Comparison of ENCODE assay signal across 8 cellular contexts in genomic region chr20:2751868-2752630, GRCh38. TPM values are rescaled to one million over a fixed set of nuclear protein-coding genes. Genes with fewer than 3 reads are reported as not detected.
DNase-seq lines count a peak whose midpoint lies in the region; ATAC-seq and TF ChIP-seq lines count a peak whose summit lies in the region.

No MANE protein-coding gene starts in this region.

- no peak for TF ChIP-seq POLR2A in upper lobe of left lung (IDR thresholded peaks at IDR 0.05)

- H3K4me1 ChIP-seq in mucosa of descending colon (ENCODE audit: low read depth) (peaks cover 34% of the 10 kb centered on the region), upper lobe of left lung (peaks cover 23 to 36% (median 31%) of the 10 kb centered on the region in 4 donors)

- 0 to 1% methylated on average over 19 to 23 of the region's 100 CpGs for WGBS in upper lobe of left lung, 2 donors

- peaks cover 44% of the 10 kb centered on the region for H3K4me1 Mint-ChIP-seq in central memory CD8-positive, alpha-beta T cell

- H3K9me3 Mint-ChIP-seq in central memory CD8-positive, alpha-beta T cell: no peaks in the 10 kb centered on the region

- H3K36me3 Mint-ChIP-seq in central memory CD8-positive, alpha-beta T cell (ENCODE audit: insufficient read depth): peaks cover 9% of the 10 kb centered on the region

- TF ChIP-seq CTCF in mucosa of descending colon (IDR thresholded peaks at IDR 0.05) (no peak), upper lobe of left lung (IDR thresholded peaks at IDR 0.05) (peak in 4 of 6 experiments; percentile 31 to 58 (median 50))

- no peaks in the 10 kb centered on the region for H3K36me3 ChIP-seq in mucosa of descending colon (ENCODE audit: low read depth)
- H3K36me3 ChIP-seq in upper lobe of left lung: no peaks in the 10 kb centered on the region

- H3K27me3 Mint-ChIP-seq in central memory CD8-positive, alpha-beta T cell: peaks cover 11% of the 10 kb centered on the region

- H3K9me3 ChIP-seq in mucosa of descending colon (no peaks in the 10 kb centered on the region), upper lobe of left lung (no peaks in the 10 kb centered on the region)

- peak overlapping the region; percentile 64 for H3K27ac Mint-ChIP-seq in central memory CD8-positive, alpha-beta T cell (ENCODE audit: low read depth)

- H3K4me3 ChIP-seq in mucosa of descending colon: no peak overlapping the region
- H3K4me3 ChIP-seq in upper lobe of left lung: peak overlapping the region; percentile 14 to 56 (median 49)

- DNase-seq in NCI-H2196 (lab: John Stamatoyannopoulos, UW; ENCODE audit: unreplicated experiment): peak; percentile 73
- DNase-seq in NCI-H2196 treated with DMSO at 0.1 percent for 48 hours (lab: John Stamatoyannopoulos, UW; ENCODE audit: unreplicated experiment): no peak
- peak; percentile 53 for DNase-seq in T-helper 9 cell
- peak; percentile 33 to 37 for DNase-seq in central memory CD8-positive, alpha-beta T cell (ENCODE audit: low spot score in 2 of 2)
- peak; percentile 29 to 72 (median 65) for DNase-seq in mucosa of descending colon
- peak in 1 of 2 donors; percentile 93 for DNase-seq in upper lobe of left lung
- no peak for DNase-seq in retina

- H3K27ac ChIP-seq in upper lobe of left lung: peak overlapping the region; percentile 17 to 63 (median 30)

- no peak for TF ChIP-seq EP300 in upper lobe of left lung (IDR thresholded peaks at IDR 0.05)

- H3K4me3 Mint-ChIP-seq in central memory CD8-positive, alpha-beta T cell: peak overlapping the region; percentile 81

- H3K27me3 ChIP-seq in upper lobe of left lung: peaks cover 0 to 14% (median 1%) of the 10 kb centered on the region in 4 donors

- intact Hi-C loops in mucosa of descending colon (cut with DNase I, micrococcal nuclease): no loop called here

- ATAC-seq in central memory CD8-positive, alpha-beta T cell (replicated peaks; ENCODE audit: extremely low read depth, poor library complexity, severe bottlenecking): peak; percentile 60
- peak; percentile 66 for ATAC-seq in mucosa of descending colon
- peak in 1 of 2 donors; percentile 63 for ATAC-seq in upper lobe of left lung (ENCODE audit: low FRiP score in 2 of 2)
- ATAC-seq in GM18870 (IDR thresholded peaks at IDR 0.05; ENCODE audit: unreplicated experiment): no peak

RNA-seq across cellular contexts. Expression of gene CPXM1, which starts 48.4 kb away (rescaled TPM):
- total RNA-seq in mucosa of descending colon: 1 to 10 TPM in 2 of 3 donors, not detected in 1; 1.7 to 7.1 TPM
- 10 to 100 TPM in 1 of 6 donors, 1 to 10 TPM in 1, under 1 TPM in 3, not detected in 1; 0.15 to 13.0 (median 0.55) TPM for total RNA-seq in upper lobe of left lung

RNA-seq across cellular contexts. Expression of gene EBF4, which starts 59.5 kb away (rescaled TPM):
- total RNA-seq in mucosa of descending colon (10 to 100 TPM in 1 of 3 donors, 1 to 10 TPM in 2; 3.6 to 53.3 (median 4.5) TPM), upper lobe of left lung (10 to 100 TPM in 5 of 6 donors, 1 to 10 TPM in 1; 7.8 to 23.7 (median 12.9) TPM)

Comparison
In these comparisons a context has a peak if more than half of its experiments do, and no peak if none do; other contexts are left out.
1. DNase-seq: peak in NCI-H2196 (single experiment), T-helper 9 cell (single experiment), central memory CD8-positive, alpha-beta T cell (2 of 2) and mucosa of descending colon (3 of 3); none in NCI-H2196 treated with DMSO at 0.1 percent for 48 hours (single experiment) and retina (single experiment).